10 cellular contexts compared by ENCODE assay signal in genomic region chr1:153776971-153777370, GRCh38. TPM values are rescaled to one million over a fixed set of nuclear protein-coding genes. Genes with fewer than 3 reads are reported as not detected.
DNase-seq lines count a peak whose midpoint lies in the region; ATAC-seq and TF ChIP-seq lines count a peak whose summit lies in the region.
"Had no signal": no experiment of that assay in that cellular context is flagged by ENCODE, and none has a peak within 500 bp of the region (broad histone marks: within the 10 kb centered on the region; RNA-seq: fewer than 3 reads in every experiment).

No MANE protein-coding gene starts in this region.

- peaks cover 4% of the 10 kb centered on the region; the same call in 1 of the 2 replicates for H3K4me1 ChIP-seq in iPS-20b (ENCODE audit: insufficient read depth, low read length)
- peaks cover 63% of the 10 kb centered on the region for H3K4me1 ChIP-seq in body of pancreas

- peak overlapping the region; percentile 78 for H3K27ac Mint-ChIP-seq in activated CD4-positive, alpha-beta T cell treated with anti-CD3 and anti-CD28 coated beads, Interleukin-2, amount 10 ng/mL, durations not matched to agents 7 days and 5 days
- H3K27ac Mint-ChIP-seq in activated CD8-positive, alpha-beta T cell treated with anti-CD3 and anti-CD28 coated beads for 36 hours = no peak overlapping the region
- H3K27ac Mint-ChIP-seq in stimulated activated effector memory CD8-positive, alpha-beta T cell treated with anti-CD3 and anti-CD28 coated beads, Interleukin-12 subunit alpha, Interleukin-12 subunit beta, amount 100 ng/mL, for 72 hours = peak overlapping the region; percentile 39

- ATAC-seq in activated CD8-positive, alpha-beta T cell treated with anti-CD3 and anti-CD28 coated beads for 36 hours = no peak
- ATAC-seq in stimulated activated effector memory CD8-positive, alpha-beta T cell treated with anti-CD3 and anti-CD28 coated beads, Interleukin-12 subunit alpha, Interleukin-12 subunit beta, amount 100 ng/mL, for 72 hours = no peak
- ATAC-seq in body of pancreas = no peak

- intact Hi-C loops in activated CD8-positive, alpha-beta T cell treated with anti-CD3 and anti-CD28 coated beads for 36 hours (cut with micrococcal nuclease) = no loop called here
- intact Hi-C loops in body of pancreas (cut with DNase I) = no loop called here

- H3K27me3 Mint-ChIP-seq in activated CD4-positive, alpha-beta T cell treated with anti-CD3 and anti-CD28 coated beads, Interleukin-2, amount 10 ng/mL, durations not matched to agents 7 days and 5 days = no peaks in the 10 kb centered on the region
- H3K27me3 Mint-ChIP-seq in activated CD8-positive, alpha-beta T cell treated with anti-CD3 and anti-CD28 coated beads for 36 hours = no peaks in the 10 kb centered on the region

- H3K27me3 ChIP-seq in iPS-20b (ENCODE audit: insufficient read depth, low read length) (no peaks in the 10 kb centered on the region), body of pancreas (no peaks in the 10 kb centered on the region)

- H3K27ac ChIP-seq in iPS-20b (ENCODE audit: low read length) (no peak overlapping the region), body of pancreas (peak overlapping the region in 2 of 4 donors; percentile 7 to 31)

- H3K4me3 Mint-ChIP-seq in activated CD4-positive, alpha-beta T cell treated with anti-CD3 and anti-CD28 coated beads, Interleukin-2, amount 10 ng/mL, durations not matched to agents 7 days and 5 days = peak overlapping the region; percentile 54
- peak overlapping the region; percentile 75 for H3K4me3 Mint-ChIP-seq in activated CD8-positive, alpha-beta T cell treated with anti-CD3 and anti-CD28 coated beads for 36 hours
- H3K4me3 Mint-ChIP-seq in stimulated activated effector memory CD8-positive, alpha-beta T cell treated with anti-CD3 and anti-CD28 coated beads, Interleukin-12 subunit alpha, Interleukin-12 subunit beta, amount 100 ng/mL, for 72 hours = peak overlapping the region; percentile 76

- POLR2A ChIA-PET in activated CD4-positive, alpha-beta T cell treated with anti-CD3 and anti-CD28 coated beads, Interleukin-2, amount 10 ng/mL, durations not matched to agents 7 days and 5 days (lab: Charles Lee) = no interaction called here
- POLR2A ChIA-PET in activated CD8-positive, alpha-beta T cell treated with anti-CD3 and anti-CD28 coated beads for 36 hours (lab: Charles Lee) = interaction anchor here (0.9 to 1.1 kb wide), 3 partner anchors 21 to 214 kb away, joined by 3 read pairs; partner anchors contain the start of gene RPS27

- H3K9ac ChIP-seq in iPS-20b (ENCODE audit: low read depth, low read length) = no peak overlapping the region

- WGBS in body of pancreas, 2 donors = 86 to 90% methylated on average over 8 of the region's 8 CpGs

- TF ChIP-seq CTCF in activated CD8-positive, alpha-beta T cell treated with anti-CD3 and anti-CD28 coated beads for 36 hours (IDR thresholded peaks at IDR 0.05) = no peak
- TF ChIP-seq CTCF in body of pancreas (IDR thresholded peaks at IDR 0.05) = no peak

- TF ChIP-seq POLR2A in body of pancreas (IDR thresholded peaks at IDR 0.05) = no peak

- no peaks in the 10 kb centered on the region for H3K9me3 Mint-ChIP-seq in activated CD4-positive, alpha-beta T cell treated with anti-CD3 and anti-CD28 coated beads, Interleukin-2, amount 10 ng/mL, durations not matched to agents 7 days and 5 days
- no peaks in the 10 kb centered on the region for H3K9me3 Mint-ChIP-seq in activated CD8-positive, alpha-beta T cell treated with anti-CD3 and anti-CD28 coated beads for 36 hours
- no peaks in the 10 kb centered on the region for H3K9me3 Mint-ChIP-seq in stimulated activated effector memory CD8-positive, alpha-beta T cell treated with anti-CD3 and anti-CD28 coated beads, Interleukin-12 subunit alpha, Interleukin-12 subunit beta, amount 100 ng/mL, for 72 hours

- peaks cover 16% of the 10 kb centered on the region for H3K36me3 Mint-ChIP-seq in activated CD4-positive, alpha-beta T cell treated with anti-CD3 and anti-CD28 coated beads, Interleukin-2, amount 10 ng/mL, durations not matched to agents 7 days and 5 days (ENCODE audit: low read depth)
- H3K36me3 Mint-ChIP-seq in activated CD8-positive, alpha-beta T cell treated with anti-CD3 and anti-CD28 coated beads for 36 hours (ENCODE audit: low read depth) = peaks cover 13% of the 10 kb centered on the region
- peaks cover 14% of the 10 kb centered on the region for H3K36me3 Mint-ChIP-seq in stimulated activated effector memory CD8-positive, alpha-beta T cell treated with anti-CD3 and anti-CD28 coated beads, Interleukin-12 subunit alpha, Interleukin-12 subunit beta, amount 100 ng/mL, for 72 hours

- no peak for DNase-seq in activated CD4-positive, alpha-beta T cell treated with anti-CD3 and anti-CD28 coated beads, Interleukin-2, amount 10 ng/mL, durations not matched to agents 7 days and 5 days
- DNase-seq in activated CD4-positive, alpha-beta T cell treated with anti-CD3 and anti-CD28 coated beads, Interleukin-2, amount 50 U/mL, for 1 hour = no peak
- DNase-seq in activated CD8-positive, alpha-beta T cell treated with anti-CD3 and anti-CD28 coated beads for 36 hours = no peak
- DNase-seq in stimulated activated effector memory CD8-positive, alpha-beta T cell treated with anti-CD3 and anti-CD28 coated beads, Interleukin-12 subunit alpha, Interleukin-12 subunit beta, amount 100 ng/mL, for 72 hours (ENCODE audit: low spot score in 2 of 2) = no peak
- DNase-seq in NCI-H510A (lab: John Stamatoyannopoulos, UW) (no peak), anterior cingulate cortex (lab: John Stamatoyannopoulos, UW) (no peak), body of pancreas (no peak)
- DNase-seq: cerebellar nuclear complex, NCI-H1436 treated with DMSO at 0.1 percent for 48 hours had no signal

- peaks cover 37% of the 10 kb centered on the region for H3K4me1 Mint-ChIP-seq in activated CD4-positive, alpha-beta T cell treated with anti-CD3 and anti-CD28 coated beads, Interleukin-2, amount 10 ng/mL, durations not matched to agents 7 days and 5 days
- peaks cover 32% of the 10 kb centered on the region for H3K4me1 Mint-ChIP-seq in activated CD8-positive, alpha-beta T cell treated with anti-CD3 and anti-CD28 coated beads for 36 hours (ENCODE audit: low read depth)
- peaks cover 49% of the 10 kb centered on the region for H3K4me1 Mint-ChIP-seq in stimulated activated effector memory CD8-positive, alpha-beta T cell treated with anti-CD3 and anti-CD28 coated beads, Interleukin-12 subunit alpha, Interleukin-12 subunit beta, amount 100 ng/mL, for 72 hours

- H3K9me3 ChIP-seq in iPS-20b (ENCODE audit: insufficient read depth, low read depth, low read length) (no peaks in the 10 kb centered on the region), body of pancreas (no peaks in the 10 kb centered on the region)

- CTCF ChIA-PET in activated CD4-positive, alpha-beta T cell treated with anti-CD3 and anti-CD28 coated beads, Interleukin-2, amount 10 ng/mL, durations not matched to agents 7 days and 5 days (lab: Charles Lee) = interaction anchor here (1.6 kb wide), 1 partner anchor 12 kb away, joined by 4 read pairs; no protein-coding TSS in a partner anchor
- CTCF ChIA-PET in activated CD8-positive, alpha-beta T cell treated with anti-CD3 and anti-CD28 coated beads for 36 hours (lab: Charles Lee) = interaction anchor here (1.4 kb wide), 1 partner anchor 12 kb away, joined by 4 read pairs; no protein-coding TSS in a partner anchor

- peaks cover 24% of the 10 kb centered on the region for H3K36me3 ChIP-seq in iPS-20b (ENCODE audit: insufficient read depth, low read depth, low read length)
- no peaks in the 10 kb centered on the region for H3K36me3 ChIP-seq in body of pancreas (replicated peaks in 1 of 2; ENCODE audit: insufficient read depth in 1 of 2, low read depth in 2 of 2)

- H3K4me3 ChIP-seq in iPS-20b (ENCODE audit: low read length) (peak overlapping the region; percentile 91; the same call in 1 of the 2 replicates), body of pancreas (no peak overlapping the region)

RNA-seq across cellular contexts. Expression of gene SLC27A3, which starts 1.8 kb away (rescaled TPM):
- total RNA-seq in activated CD4-positive, alpha-beta T cell treated with anti-CD3 and anti-CD28 coated beads, Interleukin-2, amount 10 ng/mL, durations not matched to agents 7 days and 5 days = 10 to 100 TPM; 22.2 to 22.9 TPM
- 1 to 10 TPM; 7.2 to 10.0 TPM for total RNA-seq in activated CD8-positive, alpha-beta T cell treated with anti-CD3 and anti-CD28 coated beads for 36 hours
- 10 to 100 TPM; 15.0 to 21.1 TPM for total RNA-seq in body of pancreas

RNA-seq across cellular contexts. Expression of gene INTS3, which starts 49.1 kb away (rescaled TPM):
- 10 to 100 TPM; 62.9 to 64.8 TPM for total RNA-seq in activated CD4-positive, alpha-beta T cell treated with anti-CD3 and anti-CD28 coated beads, Interleukin-2, amount 10 ng/mL, durations not matched to agents 7 days and 5 days
- 10 to 100 TPM; 45.0 to 45.5 TPM for total RNA-seq in activated CD8-positive, alpha-beta T cell treated with anti-CD3 and anti-CD28 coated beads for 36 hours
- 10 to 100 TPM; 25.4 to 33.3 TPM for total RNA-seq in body of pancreas
